9 cellular contexts compared by ENCODE assay signal in genomic region chr12:52080403-52081201, GRCh38. TPM values are rescaled to one million over a fixed set of nuclear protein-coding genes. Genes with fewer than 3 reads are reported as not detected.
DNase-seq lines count a peak whose midpoint lies in the region; ATAC-seq and TF ChIP-seq lines count a peak whose summit lies in the region.
"Had no signal": no experiment of that assay in that cellular context is flagged by ENCODE, and none has a peak within 500 bp of the region (broad histone marks: within the 10 kb centered on the region; RNA-seq: fewer than 3 reads in every experiment).

No MANE protein-coding gene starts in this region.

- H3K4me3 ChIP-seq in HEK293 (ENCODE audit: low read depth, low read length) (no peak overlapping the region), WI38 (ENCODE audit: low read depth, low read length) (peak overlapping the region; percentile 48), lower lobe of right lung (peak overlapping the region; percentile 49), testis (peak overlapping the region; percentile 44 to 69)

- peaks cover 7 to 33% of the 10 kb centered on the region in 2 experiments; a peak in 2 of 3 replicates for H3K36me3 ChIP-seq in HEK293 (ENCODE audit: control insufficient read depth in 2 of 2, insufficient read depth in 1 of 2, low read length in 2 of 2)
- peaks cover 37% of the 10 kb centered on the region for H3K36me3 ChIP-seq in lower lobe of right lung
- H3K36me3 ChIP-seq in testis (ENCODE audit: low read depth, missing control alignments) = no peaks in the 10 kb centered on the region

- TF ChIP-seq CTCF in HEK293 (tag by site-specific recombination; IDR thresholded peaks at IDR 0.05) (no peak), WI38 (IDR thresholded peaks at IDR 0.05; ENCODE audit: low read depth, low read length) (no peak), lower lobe of right lung (IDR thresholded peaks at IDR 0.05) (no peak), testis (IDR thresholded peaks at IDR 0.05) (no peak)

- H3K4me1 ChIP-seq in HEK293 (ENCODE audit: control insufficient read depth, insufficient read depth, low read length) (no peaks in the 10 kb centered on the region), lower lobe of right lung (peaks cover 34% of the 10 kb centered on the region), testis (peaks cover 44% of the 10 kb centered on the region)

- POLR2A ChIA-PET in HEK293 (lab: Yijun Ruan, JAX) = interaction anchor here (0.6 to 3.0 kb wide), 2 partner anchors 14 to 55 kb away, joined by 3 to 12 read pairs; no protein-coding TSS in a partner anchor

- no peak overlapping the region for H3K27ac ChIP-seq in HEK293 (ENCODE audit: extremely low read depth, low read depth, low read length)
- peak overlapping the region; percentile 81 for H3K27ac ChIP-seq in lower lobe of right lung
- peak overlapping the region; percentile 80 to 87 for H3K27ac ChIP-seq in testis

- no peaks in the 10 kb centered on the region for H3K9me3 ChIP-seq in HEK293 (ENCODE audit: control insufficient read depth, insufficient read depth, low read depth, low read length)
- no peaks in the 10 kb centered on the region for H3K9me3 ChIP-seq in lower lobe of right lung
- H3K9me3 ChIP-seq in testis = no peaks in the 10 kb centered on the region

- CTCF ChIA-PET in HEK293 (lab: Yijun Ruan, JAX) = interaction anchor here (0.8 to 34.8 kb wide), 4 partner anchors 9 to 76 kb away, joined by 3 to 794 read pairs (median 4); no protein-coding TSS in a partner anchor

- ATAC-seq in lower lobe of right lung = peak; percentile 19 to 27
- ATAC-seq in HG02970 (IDR thresholded peaks at IDR 0.05; ENCODE audit: low FRiP score, unreplicated experiment) = no peak

- DNase-seq in lower lobe of right lung (no peak), testis (no peak), NOMO-1 treated with DMSO at 0.1 percent for 48 hours (lab: John Stamatoyannopoulos, UW; ENCODE audit: unreplicated experiment) (no peak), mucosa of gallbladder (ENCODE audit: low spot score) (no peak), GF-D8 (lab: John Stamatoyannopoulos, UW) (no peak)

- intact Hi-C loops in lower lobe of right lung (cut with DNase I) (loop anchor here (5.0 kb wide), 1 partner anchor 53 kb away; no protein-coding TSS in a partner anchor), testis (cut with DNase I; ENCODE audit: low total_unique reads) (loop anchor here (5.0 kb wide), 1 partner anchor 53 kb away; no protein-coding TSS in a partner anchor)

- TF ChIP-seq POLR2A in testis (IDR thresholded peaks at IDR 0.05) = no peak

- 43 to 47% methylated on average over 9 to 10 of the region's 10 CpGs for WGBS in testis, 2 donors

- H3K27me3 ChIP-seq in lower lobe of right lung (ENCODE audit: low read depth) = no peaks in the 10 kb centered on the region
- no peaks in the 10 kb centered on the region for H3K27me3 ChIP-seq in testis

TF ChIP-seq in HEK293, 187 proteins besides CTCF, POLR2A, EP300 and RAD21:
- TF ChIP-seq ZNF404 (tag by site-specific recombination; IDR thresholded peaks at IDR 0.05) (no peak), SCRT2 (tag by site-specific recombination; IDR thresholded peaks at IDR 0.05) (no peak), ZNF211 (tag by site-specific recombination; IDR thresholded peaks at IDR 0.05; ENCODE audit: low read depth) (no peak), BCL11A (tag by site-specific recombination; IDR thresholded peaks at IDR 0.05; ENCODE audit: low read depth) (no peak), PATZ1 (tag by site-specific recombination; IDR thresholded peaks at IDR 0.05) (0 out of 2 replicates have a peak, but pooled peaks have one; percentile 13)

RNA-seq across cellular contexts. Expression of gene SMIM41, which starts 1.1 kb away (rescaled TPM):
- total RNA-seq in lower lobe of right lung (4.3 TPM), testis (10 to 100 TPM; 15.6 to 21.7 TPM), mucosa of gallbladder (0.46 TPM)
- 2.6 TPM for polyA plus RNA-seq in testis (ENCODE audit: insufficient read depth, low read depth, low replicate concordance)
- total RNA-seq: M059J had no signal

RNA-seq across cellular contexts. Expression of gene ATG101, which starts 10.8 kb away (rescaled TPM):
- total RNA-seq in lower lobe of right lung = 31.8 TPM
- 10 to 100 TPM; 52.6 to 64.5 TPM for total RNA-seq in testis
- polyA plus RNA-seq in testis (ENCODE audit: insufficient read depth, low read depth, low replicate concordance) = 64.5 TPM
- 38.6 TPM for total RNA-seq in mucosa of gallbladder

RNA-seq across cellular contexts. Expression of gene NR4A1, which starts 29.4 kb away (rescaled TPM):
- 39.3 TPM for total RNA-seq in lower lobe of right lung
- 10 to 100 TPM; 55.1 to 88.5 TPM for total RNA-seq in testis
- 41.5 TPM for polyA plus RNA-seq in testis (ENCODE audit: insufficient read depth, low read depth, low replicate concordance)
- total RNA-seq in mucosa of gallbladder = 131 TPM
